1 cellular context compared by ENCODE assay signal in the genomic region with DNA sequence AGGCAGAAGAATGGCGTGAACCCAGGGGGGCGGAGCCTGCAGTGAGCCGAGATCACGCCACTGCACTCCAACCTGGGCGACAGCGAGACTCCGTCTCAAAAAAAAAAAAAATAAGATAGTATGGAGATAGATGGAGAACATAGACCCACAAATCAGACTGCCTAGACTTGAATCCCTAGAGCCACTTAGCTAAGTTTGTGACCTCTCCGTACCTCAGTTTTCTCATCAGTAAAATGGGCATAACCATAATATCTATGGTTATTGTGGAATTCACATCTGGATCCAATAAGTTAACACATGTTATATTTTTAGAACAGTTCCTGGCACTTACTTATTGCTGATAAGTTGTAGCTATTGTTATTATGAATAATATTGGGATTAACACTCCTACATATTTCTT.
TF ChIP-seq lines count a peak whose summit lies in the region.

No MANE protein-coding gene starts in this region.

TF ChIP-seq in HepG2, 621 proteins besides CTCF, POLR2A, EP300 and RAD21:
- TF ChIP-seq, protein P1, sequence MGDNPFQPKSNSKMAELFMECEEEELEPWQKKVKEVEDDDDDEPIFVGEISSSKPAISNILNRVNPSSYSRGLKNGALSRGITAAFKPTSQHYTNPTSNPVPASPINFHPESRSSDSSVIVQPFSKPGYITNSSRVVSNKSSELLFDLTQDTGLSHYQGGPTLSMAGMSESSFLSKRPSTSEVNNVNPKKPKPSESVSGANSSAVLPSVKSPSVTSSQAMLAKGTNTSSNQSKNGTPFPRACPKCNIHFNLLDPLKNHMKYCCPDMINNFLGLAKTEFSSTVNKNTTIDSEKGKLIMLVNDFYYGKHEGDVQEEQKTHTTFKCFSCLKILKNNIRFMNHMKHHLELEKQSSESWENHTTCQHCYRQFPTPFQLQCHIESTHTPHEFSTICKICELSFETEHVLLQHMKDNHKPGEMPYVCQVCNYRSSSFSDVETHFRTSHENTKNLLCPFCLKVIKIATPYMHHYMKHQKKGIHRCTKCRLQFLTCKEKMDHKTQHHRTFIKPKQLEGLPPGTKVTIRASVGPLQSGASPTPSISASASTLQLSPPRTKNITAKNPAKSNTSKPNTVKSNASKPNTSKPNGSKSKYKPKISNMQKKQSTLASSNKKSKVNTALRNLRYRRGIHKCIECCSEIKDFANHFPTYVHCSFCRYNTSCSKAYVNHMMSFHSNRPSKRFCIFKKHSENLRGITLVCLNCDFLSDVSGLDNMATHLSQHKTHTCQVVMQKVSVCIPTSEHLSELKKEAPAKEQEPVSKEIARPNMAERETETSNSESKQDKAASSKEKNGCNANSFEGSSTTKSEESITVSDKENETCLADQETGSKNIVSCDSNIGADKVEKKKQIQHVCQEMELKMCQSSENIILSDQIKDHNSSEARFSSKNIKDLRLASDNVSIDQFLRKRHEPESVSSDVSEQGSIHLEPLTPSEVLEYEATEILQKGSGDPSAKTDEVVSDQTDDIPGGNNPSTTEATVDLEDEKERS (CRISPR knock-in tag; IDR thresholded peaks at IDR 0.05), result no peak
- peak; percentile 82 for TF ChIP-seq ZNF629 (CRISPR knock-in tag; conservative IDR thresholded peaks at IDR 0.05)
